ENCODE assay signal across 2 cellular contexts in the genomic region with DNA sequence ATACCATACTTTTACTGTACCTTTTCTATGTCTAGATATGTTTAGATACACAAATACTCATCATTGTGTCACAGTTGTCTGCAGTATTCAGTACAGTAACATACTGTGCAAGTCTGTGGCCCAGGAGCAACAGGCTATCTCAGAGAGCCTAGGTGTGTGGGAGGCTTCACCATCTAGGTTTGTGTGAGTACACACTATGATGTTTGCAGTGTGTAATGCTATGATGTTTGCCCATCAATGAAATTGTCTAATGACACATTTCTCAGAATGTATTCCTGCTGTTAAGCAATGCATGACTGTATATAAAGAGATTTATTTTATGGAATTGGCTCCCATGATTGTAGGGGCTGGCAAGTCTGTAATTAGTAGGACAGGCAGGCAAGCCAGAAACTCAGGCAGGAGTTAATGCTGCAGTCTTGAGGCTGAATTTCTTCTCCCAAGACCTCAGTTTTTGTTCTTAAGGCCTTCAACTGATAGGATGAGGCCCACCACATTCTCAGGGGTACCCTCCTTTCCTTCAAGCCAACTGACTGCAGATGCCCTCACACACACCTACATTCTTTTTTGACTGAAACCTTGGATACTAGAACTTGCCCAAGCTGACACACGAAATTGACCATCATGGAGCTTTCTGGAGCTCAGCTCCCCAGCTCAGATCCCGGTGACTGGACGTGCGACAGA.
A peak's percentile ranks its signal among the peaks of the same experiment; 100 is the strongest.
TF ChIP-seq lines count a peak whose summit lies in the region.

No MANE protein-coding gene starts in this region.

TF ChIP-seq in GM12891, 5 proteins besides CTCF, POLR2A, EP300 and RAD21:
- TF ChIP-seq POU2F2 (IDR thresholded peaks at IDR 0.05; ENCODE audit: low read depth, low read length) (no peak), SPI1 (IDR thresholded peaks at IDR 0.05; ENCODE audit: low read depth, low read length) (no peak), TAF1 (IDR thresholded peaks at IDR 0.05; ENCODE audit: low read depth, low read length) (no peak), PAX5 (IDR thresholded peaks at IDR 0.05; ENCODE audit: insufficient read depth, low read length, severe bottlenecking) (no peak), POLR2AphosphoS5 (IDR thresholded peaks at IDR 0.05; ENCODE audit: low read depth, low read length) (no peak)

TF ChIP-seq in IMR-90, 13 proteins besides CTCF, POLR2A, EP300 and RAD21:
- TF ChIP-seq BHLHE40 (IDR thresholded peaks at IDR 0.05; ENCODE audit: low read depth, low read length) (no peak), CEBPB (IDR thresholded peaks at IDR 0.05; ENCODE audit: low read depth, low read length) (peak; percentile 30; the same call in 1 of the 2 replicates)
